10 cellular contexts compared by ENCODE assay signal in genomic region chr13:23159587-23160240, GRCh38. TPM values are rescaled to one million over a fixed set of nuclear protein-coding genes. Genes with fewer than 3 reads are reported as not detected.
DNase-seq lines count a peak whose midpoint lies in the region; ATAC-seq and TF ChIP-seq lines count a peak whose summit lies in the region.
"Had no signal": no experiment of that assay in that cellular context is flagged by ENCODE, and none has a peak within 500 bp of the region (broad histone marks: within the 10 kb centered on the region; RNA-seq: fewer than 3 reads in every experiment).

No MANE protein-coding gene starts in this region.

- H3K4me1 ChIP-seq in H9 (ENCODE audit: insufficient read depth, low read length) (no peaks in the 10 kb centered on the region), breast epithelium (no peaks in the 10 kb centered on the region), spleen (peaks cover 0 to 16% (median 6%) of the 10 kb centered on the region in 6 donors)

- peak overlapping the region; percentile 71 for H2AFZ ChIP-seq in H9 (ENCODE audit: low read length)

- peaks cover 4% of the 10 kb centered on the region for H3K23me2 ChIP-seq in H9 (ENCODE audit: insufficient read length, low read depth, low read length, poor library complexity, severe bottlenecking)

- no peaks in the 10 kb centered on the region; a peak in 3 of 7 replicates for H3K36me3 Mint-ChIP-seq in H9 (ENCODE audit: insufficient read depth in 1 of 3, low read depth in 3 of 3)

- H4K5ac ChIP-seq in H9 (ENCODE audit: insufficient read length, low read depth, low read length), result no peak overlapping the region

- H3K79me2 ChIP-seq in H9 (ENCODE audit: insufficient read depth, low read length), result no peaks in the 10 kb centered on the region

- H4K20me1 ChIP-seq in H9 (ENCODE audit: control insufficient read depth, insufficient read depth, insufficient read length), result no peaks in the 10 kb centered on the region

- TF ChIP-seq CTCF in H9 (conservative IDR thresholded peaks at IDR 0.05) (peak; percentile 31; the same call in 2 of the 3 replicates), breast epithelium (IDR thresholded peaks at IDR 0.05) (no peak), spleen (IDR thresholded peaks at IDR 0.05 in 8 of 11, conservative IDR thresholded peaks at IDR 0.05 in 3 of 11) (peak in 3 of 11 experiments; percentile 5 to 15 (median 12))

- H3K27ac ChIP-seq in H9 (ENCODE audit: insufficient read length, low read depth, low read length) (no peak overlapping the region), breast epithelium (no peak overlapping the region), spleen (no peak overlapping the region)

- no peak overlapping the region for H2BK12ac ChIP-seq in H9 (ENCODE audit: insufficient read length, low read depth, low read length)

- H3K4me1 Mint-ChIP-seq in H9, result peaks cover 7 to 8% of the 10 kb centered on the region in 2 experiments

- H3K9me3 Mint-ChIP-seq in H9, result peaks cover 0 to 2% of the 10 kb centered on the region in 2 experiments; a peak in 3 of 5 replicates

- no peak overlapping the region for H3K56ac ChIP-seq in H9 (ENCODE audit: insufficient read length, low read depth, low read length)

- H2BK20ac ChIP-seq in H9 (ENCODE audit: low read depth, low read length, poor library complexity, severe bottlenecking), result no peak overlapping the region

- H3K9me3 ChIP-seq in H9 (ENCODE audit: control insufficient read depth, low read depth, low read length), result no peaks in the 10 kb centered on the region
- H3K9me3 ChIP-seq in breast epithelium, result no peaks in the 10 kb centered on the region
- H3K9me3 ChIP-seq in iPS-18c (ENCODE audit: control insufficient read depth, insufficient read depth, low read length), result peaks cover 1% of the 10 kb centered on the region
- H3K9me3 ChIP-seq in spleen, result peaks cover 0 to 4% (median 0%) of the 10 kb centered on the region in 8 donors

- intact Hi-C loops in breast epithelium (cut with DNase I; ENCODE audit: low total_unique reads), result no loop called here
- intact Hi-C loops in spleen (cut with DNase I; ENCODE audit: low total_unique reads), result no loop called here

- peak overlapping the region; percentile 91 to 97 for H3K4me3 Mint-ChIP-seq in H9

- peak overlapping the region; percentile 94 for H3K4me2 ChIP-seq in H9 (ENCODE audit: insufficient read depth, insufficient read length, low read length)

- H3K18ac ChIP-seq in H9 (ENCODE audit: insufficient read length, low read depth, low read length), result no peak overlapping the region

- H2BK5ac ChIP-seq in H9 (ENCODE audit: insufficient read length, low read length), result no peak overlapping the region

- H3K4ac ChIP-seq in H9 (ENCODE audit: low read depth, low read length), result no peak overlapping the region

- H4K8ac ChIP-seq in H9 (replicated peaks; ENCODE audit: insufficient read length, low read depth, low read length), result no peak overlapping the region

- H3K36me3 ChIP-seq in breast epithelium, result no peaks in the 10 kb centered on the region
- no peaks in the 10 kb centered on the region for H3K36me3 ChIP-seq in spleen

- H3K27ac Mint-ChIP-seq in H9, result peak overlapping the region in 1 of 3 experiments; percentile 40; a peak in 1 of 7 replicates

- peak; percentile 53 for DNase-seq in H9
- no peak for DNase-seq in breast epithelium (ENCODE audit: low spot score in 2 of 2)
- no peak for DNase-seq in spleen
- no peak for DNase-seq in middle frontal gyrus (ENCODE audit: extremely low spot score, low spot score)
- DNase-seq in kidney tubule cell (ENCODE audit: low spot score), result no peak
- DNase-seq: occipital lobe; stimulated activated naive CD4-positive, alpha-beta T cell had no signal

- no peak overlapping the region for H2BK120ac ChIP-seq in H9 (ENCODE audit: low read depth, low read length, poor library complexity, severe bottlenecking)

- H3K79me1 ChIP-seq in H9 (ENCODE audit: insufficient read depth, low read depth, low read length, poor library complexity, severe bottlenecking), result no peaks in the 10 kb centered on the region

- H4K91ac ChIP-seq in H9 (ENCODE audit: insufficient read length, low read depth, low read length), result no peak overlapping the region

- no peak for TF ChIP-seq POLR2A in breast epithelium (IDR thresholded peaks at IDR 0.05)
- no peak for TF ChIP-seq POLR2A in spleen (IDR thresholded peaks at IDR 0.05)

- no CpG with 5 or more reads among the region's 47 CpGs for WGBS in H9 (ENCODE audit: extremely low coverage, insufficient read length, low lambda C conversion rate)
- WGBS in spleen, 5 donors, result 3 to 7% (median 4%) methylated on average over 45 to 47 of the region's 47 CpGs

- H3K27me3 ChIP-seq in H9 (ENCODE audit: insufficient read depth, low read length) (peaks cover 8% of the 10 kb centered on the region; the same call in 1 of the 2 replicates), breast epithelium (peaks cover 0 to 32% of the 10 kb centered on the region in 2 donors), spleen (replicated peaks in 1 of 7) (peaks cover 0 to 48% (median 14%) of the 10 kb centered on the region in 7 donors)

- no peak overlapping the region; the same call in 1 of the 2 replicates for H3K14ac ChIP-seq in H9 (ENCODE audit: insufficient read depth, low read length)

- H3K4me3 ChIP-seq in breast epithelium (peak overlapping the region; percentile 38 to 54 (median 45)), iPS-18c (ENCODE audit: insufficient read depth, low read depth, low read length) (peak overlapping the region; percentile 85), spleen (peak overlapping the region in 6 of 8 donors; percentile 14 to 58 (median 19))

- H3K23ac ChIP-seq in H9 (ENCODE audit: insufficient read length, low read depth, low read length), result no peak overlapping the region

- peak overlapping the region; percentile 19 for H3K9ac ChIP-seq in H9 (ENCODE audit: extremely low read depth, insufficient read length, low read length)

- no peak overlapping the region for H2BK15ac ChIP-seq in H9 (ENCODE audit: low read depth, low read length)

- no peak for ATAC-seq in HG02678 (IDR thresholded peaks at IDR 0.05; ENCODE audit: unreplicated experiment)
- no peak for ATAC-seq in HG02884 (IDR thresholded peaks at IDR 0.05; ENCODE audit: unreplicated experiment)

- H3K27me3 Mint-ChIP-seq in H9 (ENCODE audit: low read depth), result peaks cover 32% of the 10 kb centered on the region

- no peak overlapping the region for H3T11ph ChIP-seq in H9 (ENCODE audit: low read length)

- no peak overlapping the region for H2AK5ac ChIP-seq in H9 (ENCODE audit: insufficient read length, low read length)

RNA-seq across cellular contexts. Expression of gene SGCG, which starts 21.1 kb away (rescaled TPM):
- total RNA-seq in H9 (2021), result 0.31 TPM in 1 of 2 replicates, not detected in the other
- total RNA-seq in breast epithelium, result 10 to 100 TPM in 1 of 3 donors, under 1 TPM in 1, not detected in 1; 0.29 to 18.1 TPM
- total RNA-seq in spleen, result not detected
- not detected for polyA plus RNA-seq in spleen

Comparison
In these comparisons a context has a peak if more than half of its experiments do, and no peak if none do; other contexts are left out.
1. H3K4me3 ChIP-seq: peak in every context shown above with its lines; median percentile 85 in iPS-18c; 45 in breast epithelium; 19 in spleen.